In genomic region chr7:27160546-27161213, GRCh38 we compare ENCODE assay signal across 8 cellular contexts. TPM values are rescaled to one million over a fixed set of nuclear protein-coding genes. Genes with fewer than 3 reads are reported as not detected.
DNase-seq lines count a peak whose midpoint lies in the region; ATAC-seq and TF ChIP-seq lines count a peak whose summit lies in the region.

No MANE protein-coding gene starts in this region.

- peaks cover 30% of the 10 kb centered on the region for H3K4me1 ChIP-seq in mesenchymal stem cell (ENCODE audit: control insufficient read depth, insufficient read depth, low read depth, low read length)

- no peak overlapping the region for H2BK5ac ChIP-seq in mesenchymal stem cell (ENCODE audit: low read depth, low read length, poor library complexity, severe bottlenecking)

- ATAC-seq in HG03280 (IDR thresholded peaks at IDR 0.05; ENCODE audit: unreplicated experiment): peak; percentile 51
- peak; percentile 78 for ATAC-seq in activated CD8-positive, alpha-beta T cell treated with anti-CD3 and anti-CD28 coated beads for 36 hours

- H3K27ac Mint-ChIP-seq in activated CD8-positive, alpha-beta T cell treated with anti-CD3 and anti-CD28 coated beads for 36 hours: no peak overlapping the region

- peak overlapping the region; percentile 60 to 82 for H3K4me3 ChIP-seq in mesenchymal stem cell (ENCODE audit: insufficient read depth in 1 of 2, low read depth in 1 of 2, low read length in 2 of 2)

- H3K9me3 ChIP-seq in mesenchymal stem cell (ENCODE audit: control insufficient read depth, low read length): no peaks in the 10 kb centered on the region

- CTCF ChIA-PET in activated CD8-positive, alpha-beta T cell treated with anti-CD3 and anti-CD28 coated beads for 36 hours (lab: Charles Lee): interaction anchor here (0.6 to 4.5 kb wide), 40 partner anchors 10 to 1298 kb away, joined by 3 to 63 read pairs (median 4); partner anchors contain the start of genes HOXA10 and HOXA3

- H3K9ac ChIP-seq in mesenchymal stem cell (ENCODE audit: low read length): peak overlapping the region; percentile 84

- peak overlapping the region; percentile 59 for H3K4me3 Mint-ChIP-seq in activated CD8-positive, alpha-beta T cell treated with anti-CD3 and anti-CD28 coated beads for 36 hours

- peak overlapping the region; percentile 30 for H4K91ac ChIP-seq in mesenchymal stem cell (ENCODE audit: low read length)

- POLR2A ChIA-PET in activated CD8-positive, alpha-beta T cell treated with anti-CD3 and anti-CD28 coated beads for 36 hours (lab: Charles Lee): interaction anchor here (0.7 kb wide), 1 partner anchor 63 kb away, joined by 3 read pairs; no protein-coding TSS in a partner anchor

- intact Hi-C loops in activated CD8-positive, alpha-beta T cell treated with anti-CD3 and anti-CD28 coated beads for 36 hours (cut with micrococcal nuclease): loop anchor here (2.0 kb wide), 2 partner anchors 306 to 478 kb away; no protein-coding TSS in a partner anchor

- H3K36me3 ChIP-seq in mesenchymal stem cell (ENCODE audit: control insufficient read depth in 1 of 2, insufficient read depth in 2 of 2, low read depth in 1 of 2, low read length in 2 of 2): peaks cover 15 to 39% of the 10 kb centered on the region in 2 experiments

- DNase-seq in NK-92 treated with Interleukin-12 subunit alpha and Interleukin-12 subunit beta, amount 100 ng/mL, for 24 hours (lab: John Stamatoyannopoulos, UW): peak; percentile 73
- no peak for DNase-seq in NK-92 (lab: John Stamatoyannopoulos, UW; ENCODE audit: unreplicated experiment)
- DNase-seq in NCI-H774 (lab: John Stamatoyannopoulos, UW): peak; percentile 55
- peak; percentile 89 for DNase-seq in activated CD8-positive, alpha-beta T cell treated with anti-CD3 and anti-CD28 coated beads for 36 hours
- DNase-seq in effector CD4-positive, alpha-beta T cell: peak; percentile 82
- peak; percentile 78 for DNase-seq in mesenchymal stem cell
- peak; percentile 70 to 79 (median 72) for DNase-seq in stimulated activated CD4-positive, alpha-beta T cell treated with anti-CD3 and anti-CD28 coated beads, TNF-alpha, amount 100 ng/mL, for 48 hours (ENCODE audit: low read depth in 3 of 3)

- H3K27me3 ChIP-seq in mesenchymal stem cell (ENCODE audit: control insufficient read depth in 1 of 2, insufficient read depth in 1 of 2, low read length in 2 of 2): peaks cover 0 to 32% of the 10 kb centered on the region in 2 experiments

- peak overlapping the region; percentile 76 for H4K8ac ChIP-seq in mesenchymal stem cell (ENCODE audit: low read length)

- peak overlapping the region; percentile 30 for H2BK120ac ChIP-seq in mesenchymal stem cell (ENCODE audit: low read depth, low read length)

- no peaks in the 10 kb centered on the region for H3K36me3 Mint-ChIP-seq in activated CD8-positive, alpha-beta T cell treated with anti-CD3 and anti-CD28 coated beads for 36 hours (ENCODE audit: low read depth)

- H2AK5ac ChIP-seq in mesenchymal stem cell (ENCODE audit: low read length, severe bottlenecking): no peak overlapping the region

- peak overlapping the region in 1 of 2 experiments; percentile 88 for H3K14ac ChIP-seq in mesenchymal stem cell (ENCODE audit: low read length in 2 of 2)

- WGBS in mesenchymal stem cell: 5% methylated on average over 49 of the region's 54 CpGs

- H2BK12ac ChIP-seq in mesenchymal stem cell (ENCODE audit: low read length in 2 of 2): peak overlapping the region in 1 of 2 experiments; percentile 48

- no peaks in the 10 kb centered on the region for H3K9me3 Mint-ChIP-seq in activated CD8-positive, alpha-beta T cell treated with anti-CD3 and anti-CD28 coated beads for 36 hours

- peak overlapping the region; percentile 94 for H3K4me2 ChIP-seq in mesenchymal stem cell (ENCODE audit: low read length, poor library complexity, severe bottlenecking)

- H3K4ac ChIP-seq in mesenchymal stem cell (ENCODE audit: low read depth in 1 of 2, low read length in 2 of 2): peak overlapping the region; percentile 63 to 73

- peak overlapping the region; percentile 25 for H3K27ac ChIP-seq in mesenchymal stem cell (ENCODE audit: low read length, poor library complexity, severe bottlenecking)

- H2AFZ ChIP-seq in mesenchymal stem cell (ENCODE audit: low read depth, low read length): peak overlapping the region; percentile 84

- H3K18ac ChIP-seq in mesenchymal stem cell (ENCODE audit: low read depth in 1 of 2, low read length in 2 of 2): peak overlapping the region; percentile 33 to 82

- peak; percentile 98 for TF ChIP-seq CTCF in activated CD8-positive, alpha-beta T cell treated with anti-CD3 and anti-CD28 coated beads for 36 hours (IDR thresholded peaks at IDR 0.05)

- peak overlapping the region in 1 of 2 experiments; percentile 66 for H3K23ac ChIP-seq in mesenchymal stem cell (ENCODE audit: low read length in 2 of 2)

- peaks cover 79% of the 10 kb centered on the region for H3K27me3 Mint-ChIP-seq in activated CD8-positive, alpha-beta T cell treated with anti-CD3 and anti-CD28 coated beads for 36 hours

- H3K79me1 ChIP-seq in mesenchymal stem cell (replicated peaks; ENCODE audit: low read length, poor library complexity, severe bottlenecking): peaks cover 3% of the 10 kb centered on the region

- peaks cover 27% of the 10 kb centered on the region for H3K4me1 Mint-ChIP-seq in activated CD8-positive, alpha-beta T cell treated with anti-CD3 and anti-CD28 coated beads for 36 hours (ENCODE audit: low read depth)

- peak overlapping the region; percentile 44 for H2BK15ac ChIP-seq in mesenchymal stem cell (ENCODE audit: low read depth, poor library complexity, severe bottlenecking)

RNA-seq across cellular contexts. Expression of gene HOXA7, which starts 4.2 kb away (rescaled TPM):
- not detected for total RNA-seq in activated CD8-positive, alpha-beta T cell treated with anti-CD3 and anti-CD28 coated beads for 36 hours
- polyA plus RNA-seq in mesenchymal stem cell (2013, experiment 1 of 2): 3.1 TPM
- polyA plus RNA-seq in mesenchymal stem cell (2013, experiment 2 of 2): 3.2 TPM

RNA-seq across cellular contexts. Expression of gene HOXA9, which starts 4.7 kb away (rescaled TPM):
- not detected for total RNA-seq in activated CD8-positive, alpha-beta T cell treated with anti-CD3 and anti-CD28 coated beads for 36 hours
- 9.8 TPM for polyA plus RNA-seq in mesenchymal stem cell (2013, experiment 1 of 2)
- 9.8 TPM for polyA plus RNA-seq in mesenchymal stem cell (2013, experiment 2 of 2)

RNA-seq across cellular contexts. Expression of gene HOXA3, which starts 8.3 kb away (rescaled TPM):
- not detected for total RNA-seq in activated CD8-positive, alpha-beta T cell treated with anti-CD3 and anti-CD28 coated beads for 36 hours
- polyA plus RNA-seq in mesenchymal stem cell (2013, experiment 1 of 2): 0.39 TPM
- 0.51 TPM for polyA plus RNA-seq in mesenchymal stem cell (2013, experiment 2 of 2)

RNA-seq across cellular contexts. Expression of gene HOXA6, which starts 13.1 kb away (rescaled TPM):
- total RNA-seq in activated CD8-positive, alpha-beta T cell treated with anti-CD3 and anti-CD28 coated beads for 36 hours: not detected
- 0.62 TPM for polyA plus RNA-seq in mesenchymal stem cell (2013, experiment 1 of 2)
- 0.59 TPM for polyA plus RNA-seq in mesenchymal stem cell (2013, experiment 2 of 2)

RNA-seq across cellular contexts. Expression of gene HOXA10, which starts 13.4 kb away (rescaled TPM):
- total RNA-seq in activated CD8-positive, alpha-beta T cell treated with anti-CD3 and anti-CD28 coated beads for 36 hours: not detected
- polyA plus RNA-seq in mesenchymal stem cell (2013, experiment 1 of 2): 6.9 TPM
- polyA plus RNA-seq in mesenchymal stem cell (2013, experiment 2 of 2): 7.1 TPM
